24 cellular contexts compared by ENCODE assay signal in genomic region chr11:33926954-33927552, GRCh38. TPM values are rescaled to one million over a fixed set of nuclear protein-coding genes. Genes with fewer than 3 reads are reported as not detected.
DNase-seq lines count a peak whose midpoint lies in the region; ATAC-seq, FAIRE-seq and TF ChIP-seq lines count a peak whose summit lies in the region.
"Had no signal": no experiment of that assay in that cellular context is flagged by ENCODE, and none has a peak within 500 bp of the region (broad histone marks: within the 10 kb centered on the region; RNA-seq: fewer than 3 reads in every experiment).

No MANE protein-coding gene starts in this region.

- DNase-seq in breast epithelium (ENCODE audit: low spot score in 2 of 2) (no peak), mammary epithelial cell (no peak), H1 (ENCODE audit: low read depth in 1 of 2, low spot score in 2 of 2) (no peak), gastrocnemius medialis (peak in 1 of 2 donors; percentile 39), DMS53 (lab: John Stamatoyannopoulos, UW) (no peak), NCI-H2107 (lab: John Stamatoyannopoulos, UW) (no peak), mesenchymal stem cell (no peak)
- DNase-seq: ACHN; BE2C; CD4-positive, CD25-positive, alpha-beta regulatory T cell; KBM-7; NCI-H1105 treated with DMSO at 0.1 percent for 48 hours; NCI-H2029; NCI-H446 treated with DMSO at 0.1 percent for 48 hours; NCI-H526; NCI-H82; NK-92 treated with Interleukin-12 subunit alpha and Interleukin-12 subunit beta, amount 100 ng/mL, for 24 hours; PC-9; SJCRH30 had no signal

- no peak overlapping the region for H2AK5ac ChIP-seq in H1 (ENCODE audit: low read depth, low read length)
- H2AK5ac ChIP-seq in mesenchymal stem cell (ENCODE audit: low read length, severe bottlenecking): no peak overlapping the region

- no peak for FAIRE-seq in H1 (lab: Jason Lieb, UNC)
- FAIRE-seq: G401.6, H54 had no signal

- POLR2A ChIA-PET in H1 (lab: Charles Lee; ENCODE audit: partially characterized antibody): no interaction called here

- H2BK15ac ChIP-seq in H1 (ENCODE audit: low read length) (peak overlapping the region; percentile 5; the same call in 1 of the 2 replicates), mesenchymal stem cell (ENCODE audit: low read depth, poor library complexity, severe bottlenecking) (no peak overlapping the region)

- no peak overlapping the region for H3K56ac ChIP-seq in H1 (replicated peaks; ENCODE audit: insufficient read length, low read depth, low read length)

- no peak overlapping the region for H3K9ac ChIP-seq in mammary epithelial cell (ENCODE audit: insufficient read depth, low read length)
- no peak overlapping the region for H3K9ac ChIP-seq in H1 (replicated peaks in 1 of 4; ENCODE audit: extremely low read depth in 1 of 4, low read depth in 3 of 4, low read length in 3 of 4)
- no peak overlapping the region for H3K9ac ChIP-seq in mesenchymal stem cell (ENCODE audit: low read length)

- no peak overlapping the region for H2BK5ac ChIP-seq in H1 (ENCODE audit: low read depth, low read length)
- no peak overlapping the region for H2BK5ac ChIP-seq in mesenchymal stem cell (ENCODE audit: low read depth, low read length, poor library complexity, severe bottlenecking)

- H4K91ac ChIP-seq in H1 (replicated peaks; ENCODE audit: insufficient read length, low read length) (no peak overlapping the region), mesenchymal stem cell (ENCODE audit: low read length) (no peak overlapping the region)

- H3K9me3 ChIP-seq in breast epithelium: no peaks in the 10 kb centered on the region
- H3K9me3 ChIP-seq in mammary epithelial cell (replicated peaks; ENCODE audit: insufficient read depth, low read length): peaks cover 2% of the 10 kb centered on the region
- no peaks in the 10 kb centered on the region for H3K9me3 ChIP-seq in H1 (ENCODE audit: insufficient read depth in 2 of 2, low read depth in 1 of 2, low read length in 1 of 2)
- no peaks in the 10 kb centered on the region for H3K9me3 ChIP-seq in gastrocnemius medialis
- peaks cover 17% of the 10 kb centered on the region for H3K9me3 ChIP-seq in mesenchymal stem cell (ENCODE audit: control insufficient read depth, low read length)
- H3K9me3 ChIP-seq: BE2C, SJCRH30 had no signal

- H3K18ac ChIP-seq in H1 (ENCODE audit: extremely low read depth, low read length) (no peak overlapping the region), mesenchymal stem cell (ENCODE audit: low read depth in 1 of 2, low read length in 2 of 2) (no peak overlapping the region)

- H3K4me1 ChIP-seq in breast epithelium: peaks cover 0 to 6% of the 10 kb centered on the region in 2 donors
- no peaks in the 10 kb centered on the region for H3K4me1 ChIP-seq in mammary epithelial cell (ENCODE audit: insufficient read depth, low read length)
- H3K4me1 ChIP-seq in H1 (replicated peaks in 1 of 4; ENCODE audit: control insufficient read depth in 3 of 4, insufficient read depth in 4 of 4, low read length in 3 of 4): peaks cover 0 to 9% (median 4%) of the 10 kb centered on the region in 4 experiments; a peak in 2 of 7 replicates
- peaks cover 9 to 13% of the 10 kb centered on the region in 2 donors for H3K4me1 ChIP-seq in gastrocnemius medialis
- no peaks in the 10 kb centered on the region for H3K4me1 ChIP-seq in mesenchymal stem cell (ENCODE audit: control insufficient read depth, insufficient read depth, low read depth, low read length)
- H3K4me1 ChIP-seq: BE2C, SJCRH30 had no signal

- no peak for TF ChIP-seq EP300 in H1 (IDR thresholded peaks at IDR 0.05; ENCODE audit: borderline replicate concordance in 1 of 2, low read depth in 2 of 2, low read length in 2 of 2)

- H4K8ac ChIP-seq in H1 (ENCODE audit: extremely low read depth, insufficient read depth, low read length) (no peak overlapping the region; the same call in 1 of the 2 replicates), mesenchymal stem cell (ENCODE audit: low read length) (no peak overlapping the region)

- TF ChIP-seq POLR2A in breast epithelium (IDR thresholded peaks at IDR 0.05) (no peak), H1 (IDR thresholded peaks at IDR 0.05; ENCODE audit: control extremely low read depth in 1 of 2, low read depth in 2 of 2, low read length in 2 of 2) (no peak), gastrocnemius medialis (IDR thresholded peaks at IDR 0.05) (no peak)

- 88% methylated on average over 12 of the region's 12 CpGs for WGBS in mammary epithelial cell (ENCODE audit: low coverage, missing lambda C conversion rate)
- WGBS in H1 (ENCODE audit: extremely low coverage in 1 of 2, insufficient coverage in 1 of 2, insufficient read length in 1 of 2, insufficient replicate concordance in 2 of 2, low coverage in 1 of 2, low lambda C conversion rate in 2 of 2, missing lambda C conversion rate in 1 of 2), 2 experiments: 87% methylated on average over 12 of the region's 12 CpGs; no CpG with 5 or more reads in 1 of the 2 experiments
- WGBS in mesenchymal stem cell: 85% methylated on average over 12 of the region's 12 CpGs

- H3K27me3 ChIP-seq in breast epithelium: no peaks in the 10 kb centered on the region
- no peaks in the 10 kb centered on the region for H3K27me3 ChIP-seq in mammary epithelial cell (ENCODE audit: insufficient read depth, low read length)
- H3K27me3 ChIP-seq in H1 (replicated peaks in 1 of 4; ENCODE audit: control insufficient read depth in 3 of 4, extremely low read depth in 1 of 4, insufficient read depth in 3 of 4, low read length in 3 of 4): no peaks in the 10 kb centered on the region
- H3K27me3 ChIP-seq in gastrocnemius medialis: no peaks in the 10 kb centered on the region
- H3K27me3 ChIP-seq in mesenchymal stem cell (ENCODE audit: control insufficient read depth in 1 of 2, insufficient read depth in 1 of 2, low read length in 2 of 2): peaks cover 40 to 84% of the 10 kb centered on the region in 2 experiments
- H3K27me3 ChIP-seq: BE2C, SJCRH30 had no signal

- H2BK120ac ChIP-seq in H1 (replicated peaks; ENCODE audit: low read depth, low read length) (no peak overlapping the region), mesenchymal stem cell (ENCODE audit: low read depth, low read length) (no peak overlapping the region)

- intact Hi-C loops in breast epithelium (cut with DNase I; ENCODE audit: low total_unique reads) (no loop called here), mammary epithelial cell (cut with micrococcal nuclease) (no loop called here), gastrocnemius medialis (cut with DNase I; ENCODE audit: low total_unique reads) (no loop called here)

- no peak for TF ChIP-seq CTCF in breast epithelium (IDR thresholded peaks at IDR 0.05)
- no peak for TF ChIP-seq CTCF in mammary epithelial cell (conservative IDR thresholded peaks at IDR 0.05 in 1 of 2, IDR thresholded peaks at IDR 0.05 in 1 of 2; ENCODE audit: extremely low read depth in 1 of 2, insufficient read depth in 1 of 2, low read depth in 1 of 2, low read length in 2 of 2)
- TF ChIP-seq CTCF in H1 (IDR thresholded peaks at IDR 0.05; ENCODE audit: control extremely low read depth in 1 of 3, insufficient read depth in 1 of 3, low read depth in 1 of 3, low read length in 3 of 3): no peak
- no peak for TF ChIP-seq CTCF in gastrocnemius medialis (IDR thresholded peaks at IDR 0.05 in 4 of 5, conservative IDR thresholded peaks at IDR 0.05 in 1 of 5)

- ATAC-seq in gastrocnemius medialis: peak; percentile 42 to 72
- ATAC-seq: Right ventricle myocardium inferior, SK-N-SH treated with all-trans-retinoic acid at 6 μM for 48 hours had no signal

- no peaks in the 10 kb centered on the region for H3K79me2 ChIP-seq in mammary epithelial cell (ENCODE audit: insufficient read depth, low read length)
- no peaks in the 10 kb centered on the region for H3K79me2 ChIP-seq in H1 (ENCODE audit: control insufficient read depth in 1 of 2, insufficient read depth in 2 of 2, low read length in 2 of 2)

- H4K5ac ChIP-seq in H1 (ENCODE audit: insufficient read length, low read depth, low read length): no peak overlapping the region

- CTCF ChIA-PET in mammary epithelial cell (lab: Charles Lee; ENCODE audit: low non-redundant PET) (no interaction called here), H1 (lab: Charles Lee; ENCODE audit: partially characterized antibody) (interaction anchor here (1.0 kb wide), 1 partner anchor 44 kb away, joined by 3 read pairs; no protein-coding TSS in a partner anchor)

- H2BK20ac ChIP-seq in H1 (ENCODE audit: low read length): no peak overlapping the region

- no peak overlapping the region for H3K23ac ChIP-seq in H1 (ENCODE audit: insufficient read length)
- no peak overlapping the region for H3K23ac ChIP-seq in mesenchymal stem cell (ENCODE audit: low read length in 2 of 2)

- no peak overlapping the region for H3K14ac ChIP-seq in H1 (ENCODE audit: insufficient read length)
- H3K14ac ChIP-seq in mesenchymal stem cell (ENCODE audit: low read length in 2 of 2): no peak overlapping the region

- BruUV-seq in mammary epithelial cell (replicated peaks; lab: Mats Ljungman, UMichigan): no TSS peak

- in situ Hi-C loops in mammary epithelial cell (cut with MboI; ENCODE audit: low sequenced_read_pairs in 2 of 2): no loop called here
- in situ Hi-C loops in gastrocnemius medialis (cut with MboI; ENCODE audit: low sequenced_read_pairs in 4 of 4): no loop called here

- TF ChIP-seq RAD21 in H1 (IDR thresholded peaks at IDR 0.05 in 1 of 2, conservative IDR thresholded peaks at IDR 0.05 in 1 of 2; ENCODE audit: low read depth in 2 of 2, low read length in 2 of 2): no peak

- H3K27ac ChIP-seq in breast epithelium (peak overlapping the region; percentile 63 to 87), mammary epithelial cell (ENCODE audit: insufficient read depth, low read depth, low read length) (no peak overlapping the region), H1 (ENCODE audit: low read depth, low read length) (no peak overlapping the region), gastrocnemius medialis (no peak overlapping the region), mesenchymal stem cell (ENCODE audit: low read length, poor library complexity, severe bottlenecking) (no peak overlapping the region)
- H3K27ac ChIP-seq: 22Rv1, PC-9, SJCRH30 had no signal

- no peak overlapping the region for H2BK12ac ChIP-seq in H1 (ENCODE audit: low read depth, low read length)
- H2BK12ac ChIP-seq in mesenchymal stem cell (ENCODE audit: low read length in 2 of 2): no peak overlapping the region

- H3K4me2 ChIP-seq in mammary epithelial cell (ENCODE audit: insufficient read depth, low read depth, low read length) (no peak overlapping the region), H1 (ENCODE audit: insufficient read depth in 1 of 2, low read depth in 2 of 2, low read length in 2 of 2) (no peak overlapping the region), mesenchymal stem cell (ENCODE audit: low read length, poor library complexity, severe bottlenecking) (no peak overlapping the region)
- H3K4me2 ChIP-seq: PC-9 had no signal

- H3K4me3 ChIP-seq in breast epithelium: no peak overlapping the region
- no peak overlapping the region for H3K4me3 ChIP-seq in mammary epithelial cell (replicated peaks in 1 of 3; ENCODE audit: insufficient read depth in 1 of 3, low read depth in 2 of 3, low read length in 3 of 3)
- no peak overlapping the region for H3K4me3 ChIP-seq in H1 (ENCODE audit: extremely low read depth in 1 of 4, insufficient read depth in 2 of 4, low read depth in 3 of 4, low read length in 4 of 4)
- H3K4me3 ChIP-seq in gastrocnemius medialis: no peak overlapping the region
- no peak overlapping the region for H3K4me3 ChIP-seq in mesenchymal stem cell (ENCODE audit: insufficient read depth in 1 of 2, low read depth in 1 of 2, low read length in 2 of 2)
- H3K4me3 ChIP-seq: PC-9, SJCRH30 had no signal

- H3K4ac ChIP-seq in H1 (replicated peaks; ENCODE audit: insufficient read length, low read depth, low read length) (no peak overlapping the region), mesenchymal stem cell (ENCODE audit: low read depth in 1 of 2, low read length in 2 of 2) (no peak overlapping the region)

- H3K36me3 ChIP-seq in breast epithelium (no peaks in the 10 kb centered on the region), mammary epithelial cell (ENCODE audit: insufficient read depth, low read length) (no peaks in the 10 kb centered on the region), H1 (ENCODE audit: control insufficient read depth in 2 of 4, insufficient read depth in 4 of 4, low read length in 3 of 4) (no peaks in the 10 kb centered on the region), gastrocnemius medialis (no peaks in the 10 kb centered on the region), mesenchymal stem cell (ENCODE audit: control insufficient read depth in 1 of 2, insufficient read depth in 2 of 2, low read depth in 1 of 2, low read length in 2 of 2) (no peaks in the 10 kb centered on the region)
- H3K36me3 ChIP-seq: BE2C, SJCRH30 had no signal

- H4K20me1 ChIP-seq in mammary epithelial cell (ENCODE audit: insufficient read depth, low read length) (no peaks in the 10 kb centered on the region), H1 (replicated peaks in 1 of 2; ENCODE audit: control insufficient read depth in 1 of 2, insufficient read depth in 2 of 2, low read length in 2 of 2) (no peaks in the 10 kb centered on the region)

- H3K23me2 ChIP-seq in H1 (ENCODE audit: low read depth, low read length): no peaks in the 10 kb centered on the region

- dilution Hi-C loops in mammary epithelial cell (cut with HindIII; ENCODE audit: low sequenced_read_pairs): no loop called here

- H3K79me1 ChIP-seq in H1 (ENCODE audit: low read depth, low read length) (no peaks in the 10 kb centered on the region), mesenchymal stem cell (replicated peaks; ENCODE audit: low read length, poor library complexity, severe bottlenecking) (no peaks in the 10 kb centered on the region)

- no peak overlapping the region for H2AFZ ChIP-seq in mammary epithelial cell (ENCODE audit: low read depth, low read length)
- H2AFZ ChIP-seq in H1 (ENCODE audit: low read length): no peak overlapping the region
- no peak overlapping the region for H2AFZ ChIP-seq in mesenchymal stem cell (ENCODE audit: low read depth, low read length)
- H2AFZ ChIP-seq: PC-9 had no signal

RNA-seq across cellular contexts. Expression of gene LMO2, which starts 35.2 kb away (rescaled TPM):
- total RNA-seq in breast epithelium: 10 to 100 TPM; 19.5 to 21.9 (median 20.0) TPM
- 1 to 10 TPM in 1 of 2 donors, under 1 TPM in 1; 0.50 to 1.8 TPM for total RNA-seq in mammary epithelial cell
- 0.67 TPM for polyA plus RNA-seq in mammary epithelial cell
- polyA minus RNA-seq in mammary epithelial cell: not detected
- total RNA-seq in H1 (2021; fragmentation: NEBNext Ultra II Directional; extraction: Animal tissue kit (Norgen Biotek cat#: 25700)): 2.0 and 2.7 TPM in 2 replicates
- 1.2 and 1.6 TPM in 2 replicates for polyA plus RNA-seq in H1 (2011; rRNA removed)
- polyA plus RNA-seq in H1 (2011; cell fraction: cytosol; rRNA removed): 2.2 TPM
- 0.98 TPM for polyA plus RNA-seq in H1 (2011; cell fraction: nucleus; rRNA removed)
- 0.70 to 1.3 TPM (median 1.1 TPM) in 4 replicates for polyA plus RNA-seq in H1 (2012, experiment 1 of 2)
- polyA plus RNA-seq in H1 (2012, experiment 2 of 2): 0.70 TPM
- 0.53 TPM for polyA plus RNA-seq in H1 (2013, experiment 1 of 2)
- polyA plus RNA-seq in H1 (2013, experiment 2 of 2): 0.44 TPM
- polyA minus RNA-seq in H1 (2011; rRNA and poly(A)+ RNA removed): 0.20 and 0.98 TPM in 2 replicates
- 0.95 TPM for polyA minus RNA-seq in H1 (2011; cell fraction: cytosol; rRNA and poly(A)+ RNA removed)
- 3.5 TPM for polyA minus RNA-seq in H1 (2011; cell fraction: nucleus; rRNA and poly(A)+ RNA removed)
- 10 to 100 TPM in 3 of 4 donors, 1 to 10 TPM in 1; 5.3 to 41.9 (median 19.2) TPM for total RNA-seq in gastrocnemius medialis
- polyA plus RNA-seq in mesenchymal stem cell (2013, experiment 1 of 2): 0.26 TPM
- polyA plus RNA-seq in mesenchymal stem cell (2013, experiment 2 of 2): 0.34 TPM

Comparison
In these comparisons a context has a peak if more than half of its experiments do, and no peak if none do; other contexts are left out.
1. H3K27ac ChIP-seq: peak in breast epithelium (2 of 2); none in mammary epithelial cell (single experiment), H1 (single experiment), gastrocnemius medialis (0 of 4) and mesenchymal stem cell (single experiment).